Comparison of ENCODE assay signal across 11 cellular contexts in genomic region chr12:113082486-113083148, GRCh38. TPM values are rescaled to one million over a fixed set of nuclear protein-coding genes. Genes with fewer than 3 reads are reported as not detected.
A peak's percentile ranks its signal among the peaks of the same experiment; 100 is the strongest.
DNase-seq lines count a peak whose midpoint lies in the region; ATAC-seq and TF ChIP-seq lines count a peak whose summit lies in the region.
"Had no signal": no experiment of that assay in that cellular context is flagged by ENCODE, and none has a peak within 500 bp of the region (broad histone marks: within the 10 kb centered on the region; RNA-seq: fewer than 3 reads in every experiment).

No MANE protein-coding gene starts in this region.

- no peak overlapping the region for H2AFZ ChIP-seq in neural progenitor cell (replicated peaks)

- H3K9me3 ChIP-seq in neural progenitor cell (ENCODE audit: low read depth) = no peaks in the 10 kb centered on the region
- H3K9me3 ChIP-seq: spleen had no signal

- H3K4me3 Mint-ChIP-seq in neural progenitor cell = no peak overlapping the region
- H3K4me3 Mint-ChIP-seq in HFFc6 = no peak overlapping the region

- no peak overlapping the region for H3K4me3 ChIP-seq in neural progenitor cell
- H3K4me3 ChIP-seq: spleen had no signal

- H3K27me3 ChIP-seq in neural progenitor cell = peaks cover 31% of the 10 kb centered on the region

- no peaks in the 10 kb centered on the region for H3K36me3 Mint-ChIP-seq in neural progenitor cell
- H3K36me3 Mint-ChIP-seq in HFFc6 (ENCODE audit: low read depth) = no peaks in the 10 kb centered on the region

- H3K4me1 ChIP-seq in neural progenitor cell = no peaks in the 10 kb centered on the region

- no peak for TF ChIP-seq CTCF in neural progenitor cell (IDR thresholded peaks at IDR 0.05)
- no peak for TF ChIP-seq CTCF in HFFc6 (IDR thresholded peaks at IDR 0.05)

- ATAC-seq in GM18861 (IDR thresholded peaks at IDR 0.05; ENCODE audit: unreplicated experiment) (peak; percentile 77), GM21528 (IDR thresholded peaks at IDR 0.05; ENCODE audit: low FRiP score, unreplicated experiment) (peak; percentile 60), HG03442 (IDR thresholded peaks at IDR 0.05; ENCODE audit: unreplicated experiment) (peak; percentile 63)

- H3K79me2 ChIP-seq in neural progenitor cell (ENCODE audit: low read depth) = no peaks in the 10 kb centered on the region

- H3K9me3 Mint-ChIP-seq in neural progenitor cell = no peaks in the 10 kb centered on the region
- H3K9me3 Mint-ChIP-seq in HFFc6 = no peaks in the 10 kb centered on the region

- no peak for DNase-seq in neural progenitor cell (ENCODE audit: low spot score)
- no peak for DNase-seq in HFFc6
- DNase-seq in D341Med (ENCODE audit: low spot score) = no peak
- no peak for DNase-seq in germinal center (ENCODE audit: low spot score)
- DNase-seq: activated CD4-positive, alpha-beta T cell treated with anti-CD3 and anti-CD28 coated beads, Interleukin-2, amount 50 U/mL, for 4 hours; COR-L47; NCI-H187 treated with DMSO at 0.1 percent for 48 hours; spleen had no signal

- H3K4me1 Mint-ChIP-seq in neural progenitor cell (peaks cover 16% of the 10 kb centered on the region), HFFc6 (ENCODE audit: low read depth) (no peaks in the 10 kb centered on the region)

- H3K27ac Mint-ChIP-seq in neural progenitor cell (peak overlapping the region; percentile 67), HFFc6 (no peak overlapping the region)

- H4K20me1 ChIP-seq in neural progenitor cell (ENCODE audit: low read depth) = peaks cover 6% of the 10 kb centered on the region

- H3K4me2 ChIP-seq in neural progenitor cell = no peak overlapping the region

- no peak overlapping the region for H3K27ac ChIP-seq in neural progenitor cell

- no peak overlapping the region for H3K9ac ChIP-seq in neural progenitor cell

- H3F3A ChIP-seq in neural progenitor cell (ENCODE audit: low read depth) = no peaks in the 10 kb centered on the region

- peaks cover 33% of the 10 kb centered on the region for H3K27me3 Mint-ChIP-seq in neural progenitor cell (ENCODE audit: insufficient read depth, low read depth)
- H3K27me3 Mint-ChIP-seq in HFFc6 (ENCODE audit: insufficient read depth) = peaks cover 39% of the 10 kb centered on the region

- H3K36me3 ChIP-seq in neural progenitor cell = no peaks in the 10 kb centered on the region

RNA-seq across cellular contexts. Expression of gene DTX1, which starts 26.1 kb away (rescaled TPM):
- total RNA-seq in neural progenitor cell (ENCODE audit: low replicate concordance) = 0.49 and 5.2 TPM in 2 replicates
- not detected for total RNA-seq in HFFc6 (2021; fragmentation: NEBNext Ultra II Directional; extraction: Animal tissue kit (Norgen Biotek cat#: 25700))

RNA-seq across cellular contexts. Expression of gene RASAL1, which starts 52.9 kb away (rescaled TPM):
- 0.50 and 1.4 TPM in 2 replicates for total RNA-seq in neural progenitor cell (ENCODE audit: low replicate concordance)
- total RNA-seq in HFFc6 (2021; fragmentation: NEBNext Ultra II Directional; extraction: Animal tissue kit (Norgen Biotek cat#: 25700)) = not detected
